18 cellular contexts compared by ENCODE assay signal in the genomic region with DNA sequence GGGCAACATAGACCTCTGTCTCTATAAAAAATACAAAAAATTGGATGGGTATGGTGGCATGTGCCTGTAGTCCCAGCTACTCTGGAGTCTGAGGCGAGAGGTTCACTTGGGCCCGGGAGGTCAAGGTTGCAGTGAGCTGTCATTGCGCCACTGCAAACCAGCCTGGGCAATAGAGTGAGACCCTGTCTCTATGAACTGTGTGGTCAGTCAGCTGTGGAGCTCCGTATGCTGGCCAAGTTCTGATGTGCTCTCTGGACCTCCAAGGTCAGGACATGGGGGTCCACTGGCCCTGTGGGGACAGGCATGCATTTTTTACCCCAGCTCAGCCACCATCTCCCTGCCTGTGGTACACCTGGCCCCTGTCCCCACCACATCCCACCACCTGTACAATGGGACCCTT.
DNase-seq lines count a peak whose midpoint lies in the region; ATAC-seq and TF ChIP-seq lines count a peak whose summit lies in the region.
"Had no signal": no experiment of that assay in that cellular context is flagged by ENCODE, and none has a peak within 500 bp of the region (broad histone marks: within the 10 kb centered on the region; RNA-seq: fewer than 3 reads in every experiment).

No MANE protein-coding gene starts in this region.

- H3K9ac ChIP-seq in neuronal stem cell (ENCODE audit: low read depth, low read length, poor library complexity) = no peak overlapping the region
- H3K9ac ChIP-seq: BLaER1 had no signal

- no peak overlapping the region for H3K4me2 ChIP-seq in neuronal stem cell (ENCODE audit: insufficient read depth, low read length, poor library complexity, severe bottlenecking)
- H3K4me2 ChIP-seq: BLaER1 had no signal

- DNase-seq in CD14-positive monocyte (ENCODE audit: low spot score) (no peak), WTC11 (ENCODE audit: low spot score) (no peak), neuronal stem cell (ENCODE audit: low spot score) (no peak), iPS-NIHi7 (ENCODE audit: extremely low spot score) (no peak)
- DNase-seq: 8988T; ACHN; BE2C; C1 segment of cervical spinal cord; Caco-2; Calu3; CD4-positive, alpha-beta T cell; CD8-positive, alpha-beta T cell; DND-41; EL; GDM1 had no signal

- no peak overlapping the region for H2BK12ac ChIP-seq in neuronal stem cell (ENCODE audit: low read length)

- H3K4me3 ChIP-seq in neuronal stem cell (ENCODE audit: low read length in 2 of 2) = no peak overlapping the region
- H3K4me3 ChIP-seq: BLaER1, GM12878 had no signal

- H3K14ac ChIP-seq in neuronal stem cell (ENCODE audit: low read length) = no peak overlapping the region

- no peak overlapping the region for H3K4ac ChIP-seq in neuronal stem cell (ENCODE audit: low read length)

- no peak overlapping the region for H2AK5ac ChIP-seq in neuronal stem cell (ENCODE audit: low read depth, low read length)

- WGBS in neuronal stem cell (ENCODE audit: extremely low coverage in 2 of 2, insufficient read length in 2 of 2, insufficient replicate concordance in 1 of 2), 2 donors = no CpG with 5 or more reads among the region's 4 CpGs

- CTCF ChIA-PET in WTC11 (lab: Charles Lee) = interaction anchor here (0.6 to 1.3 kb wide), 3 partner anchors 68 to 150 kb away, joined by 3 read pairs; no protein-coding TSS in a partner anchor

- POLR2A ChIA-PET in WTC11 (lab: Charles Lee) = no interaction called here

- no peak overlapping the region for H3K23ac ChIP-seq in neuronal stem cell (ENCODE audit: low read depth, low read length, poor library complexity)

- H3K36me3 ChIP-seq in neuronal stem cell (replicated peaks in 1 of 2; ENCODE audit: control insufficient read depth in 2 of 2, insufficient read depth in 2 of 2, low read length in 2 of 2) = peaks cover 3 to 20% of the 10 kb centered on the region in 2 donors
- H3K36me3 ChIP-seq: BE2C had no signal

- ATAC-seq in WTC11 (no peak), GM18867 (IDR thresholded peaks at IDR 0.05; ENCODE audit: unreplicated experiment) (no peak)
- ATAC-seq: CD8-positive, alpha-beta T cell; GM12878 had no signal

- H3K27ac Mint-ChIP-seq in CD14-positive monocyte (peak overlapping the region in 4 of 7 donors; percentile 12 to 69 (median 58)), WTC11 (no peak overlapping the region)
- H3K27ac Mint-ChIP-seq: CD4-positive, alpha-beta T cell; CD8-positive, alpha-beta T cell had no signal

- peaks cover 0 to 13% of the 10 kb centered on the region in 2 donors for H3K9me3 ChIP-seq in neuronal stem cell (replicated peaks in 1 of 2; ENCODE audit: control insufficient read depth in 2 of 2, insufficient read depth in 1 of 2, low read depth in 1 of 2, low read length in 2 of 2)
- H3K9me3 ChIP-seq: BE2C, Caco-2 had no signal

- H3K27me3 ChIP-seq in neuronal stem cell (ENCODE audit: control insufficient read depth in 3 of 3, insufficient read depth in 3 of 3, low read depth in 1 of 3, low read length in 3 of 3) = no peaks in the 10 kb centered on the region
- H3K27me3 ChIP-seq: BE2C, BLaER1 had no signal

- H2AFZ ChIP-seq in neuronal stem cell (ENCODE audit: low read length) = no peak overlapping the region

- peak overlapping the region; percentile 41 for H3K18ac ChIP-seq in neuronal stem cell (ENCODE audit: low read length)

- H4K8ac ChIP-seq in neuronal stem cell (ENCODE audit: low read depth, low read length) = no peak overlapping the region

- H3K4me3 Mint-ChIP-seq in CD14-positive monocyte = no peak overlapping the region
- H3K4me3 Mint-ChIP-seq in WTC11 = no peak overlapping the region
- H3K4me3 Mint-ChIP-seq: CD4-positive, alpha-beta T cell; CD8-positive, alpha-beta T cell had no signal

- H3K4me1 Mint-ChIP-seq in CD14-positive monocyte (peaks cover 22% of the 10 kb centered on the region), WTC11 (peaks cover 14% of the 10 kb centered on the region)

- no peak overlapping the region for H2BK15ac ChIP-seq in neuronal stem cell (ENCODE audit: low read length)

- H2BK120ac ChIP-seq in neuronal stem cell (ENCODE audit: low read depth, low read length) = peak overlapping the region; percentile 63

- intact Hi-C loops in CD14-positive monocyte (cut with micrococcal nuclease) = no loop called here

- H3K27ac ChIP-seq in neuronal stem cell (replicated peaks; ENCODE audit: low read length) = no peak overlapping the region
- H3K27ac ChIP-seq: BLaER1 had no signal

- H3K4me1 ChIP-seq in neuronal stem cell (ENCODE audit: control insufficient read depth in 2 of 2, insufficient read depth in 1 of 2, low read depth in 1 of 2, low read length in 2 of 2) = no peaks in the 10 kb centered on the region
- H3K4me1 ChIP-seq: BE2C had no signal

- H4K91ac ChIP-seq in neuronal stem cell (ENCODE audit: low read depth, low read length, poor library complexity) = no peak overlapping the region

- H3K79me1 ChIP-seq in neuronal stem cell (ENCODE audit: low read depth, low read length) = peaks cover 2% of the 10 kb centered on the region

- no peak for TF ChIP-seq CTCF in CD14-positive monocyte (IDR thresholded peaks at IDR 0.05)
- no peak for TF ChIP-seq CTCF in WTC11 (IDR thresholded peaks at IDR 0.05)

- H3K27me3 Mint-ChIP-seq in CD14-positive monocyte (ENCODE audit: low read depth in 3 of 3) (no peaks in the 10 kb centered on the region), WTC11 (ENCODE audit: low read depth) (no peaks in the 10 kb centered on the region)
- H3K27me3 Mint-ChIP-seq: CD4-positive, alpha-beta T cell had no signal

- H3K36me3 Mint-ChIP-seq in CD14-positive monocyte = peaks cover 45 to 67% of the 10 kb centered on the region in 2 donors
- H3K36me3 Mint-ChIP-seq in WTC11 = no peaks in the 10 kb centered on the region; the same call in 1 of the 2 replicates

- H3K9me3 Mint-ChIP-seq in CD14-positive monocyte (peaks cover 0 to 3% (median 0%) of the 10 kb centered on the region in 7 donors), WTC11 (no peaks in the 10 kb centered on the region)
- H3K9me3 Mint-ChIP-seq: CD8-positive, alpha-beta T cell had no signal

- H2BK5ac ChIP-seq in neuronal stem cell (ENCODE audit: low read length) = no peak overlapping the region

TF ChIP-seq in WTC11, 78 proteins besides CTCF, POLR2A, EP300 and RAD21:
- no peak for TF ChIP-seq NFATC4 (CRISPR knock-in tag; IDR thresholded peaks at IDR 0.05)
- TF ChIP-seq ZNF396 (CRISPR knock-in tag; IDR thresholded peaks at IDR 0.05; ENCODE audit: borderline replicate concordance) = no peak
- TF ChIP-seq ZNF121 (CRISPR knock-in tag; IDR thresholded peaks at IDR 0.05) = 0 out of 2 replicates have a peak, but pooled peaks have one; percentile 11
- no peak for TF ChIP-seq MAX (CRISPR knock-in tag; IDR thresholded peaks at IDR 0.05)
